13 cellular contexts compared by ENCODE assay signal in genomic region chr14:70856851-70857498, GRCh38. TPM values are rescaled to one million over a fixed set of nuclear protein-coding genes. Genes with fewer than 3 reads are reported as not detected.
A peak's percentile ranks its signal among the peaks of the same experiment; 100 is the strongest.
DNase-seq lines count a peak whose midpoint lies in the region; ATAC-seq and TF ChIP-seq lines count a peak whose summit lies in the region.
"Had no signal": no experiment of that assay in that cellular context is flagged by ENCODE, and none has a peak within 500 bp of the region (broad histone marks: within the 10 kb centered on the region; RNA-seq: fewer than 3 reads in every experiment).

No MANE protein-coding gene starts in this region.

- DNase-seq in AG04449 (ENCODE audit: low read depth, low spot score): peak; percentile 92
- DNase-seq in HCEC 1CT: peak; percentile 97
- peak; percentile 37 for DNase-seq in T1000 (lab: John Stamatoyannopoulos, UW)
- DNase-seq in fibroblast of the conjunctiva (ENCODE audit: low read depth): peak; percentile 4
- DNase-seq in CD14-positive monocyte (ENCODE audit: low spot score): no peak
- no peak for DNase-seq in aorta
- no peak for DNase-seq in NCI-H2227 treated with DMSO at 0.1 percent for 48 hours (lab: John Stamatoyannopoulos, UW)
- DNase-seq in activated CD8-positive, alpha-beta memory T cell treated with anti-CD3 and anti-CD28 coated beads, Interleukin-2, amount 50 U/mL, for 48 hours: no peak
- DNase-seq: activated CD8-positive, alpha-beta memory T cell treated with anti-CD3 and anti-CD28 coated beads, Interleukin-2, amount 50 U/mL, for 4 hours; left colon; NCI-H2107; SIG-M5 had no signal

- H3K9me3 Mint-ChIP-seq in CD14-positive monocyte: peaks cover 0 to 3% (median 0%) of the 10 kb centered on the region in 7 donors

- H3K36me3 ChIP-seq in aorta (ENCODE audit: control insufficient read depth in 1 of 2, insufficient read depth in 2 of 2, low read length in 1 of 2): no peaks in the 10 kb centered on the region

- TF ChIP-seq CTCF in AG04449 (IDR thresholded peaks at IDR 0.05; ENCODE audit: insufficient read depth, low read length, missing control alignments): no peak
- TF ChIP-seq CTCF in CD14-positive monocyte (IDR thresholded peaks at IDR 0.05): no peak

- H3K27ac ChIP-seq in aorta (ENCODE audit: low read depth in 1 of 2, low read length in 2 of 2): no peak overlapping the region

- H3K4me3 ChIP-seq in AG04449 (ENCODE audit: low read depth, low read length) (no peak overlapping the region), aorta (ENCODE audit: low read length in 2 of 2) (no peak overlapping the region)

- POLR2A ChIA-PET in AG04449 (lab: Yijun Ruan, JAX): interaction anchor here (0.8 kb wide), 1 partner anchor 50 kb away, joined by 3 read pairs; the partner anchor contains the start of gene PCNX1

- WGBS in aorta, 2 donors: 67% methylated on average over 2 of the region's 2 CpGs

- no peaks in the 10 kb centered on the region for H3K27me3 ChIP-seq in aorta (ENCODE audit: control insufficient read depth in 1 of 2, insufficient read depth in 2 of 2, low read length in 1 of 2)

- intact Hi-C loops in CD14-positive monocyte (cut with micrococcal nuclease): no loop called here
- intact Hi-C loops in aorta (cut with DNase I): no loop called here

- CTCF ChIA-PET in AG04449 (lab: Yijun Ruan, JAX): interaction anchor here (4.5 kb wide), 1 partner anchor 50 kb away, joined by 20 read pairs; the partner anchor contains the start of gene PCNX1

- no peak overlapping the region for H3K27ac Mint-ChIP-seq in CD14-positive monocyte
- H3K27ac Mint-ChIP-seq: progenitor cell of endocrine pancreas had no signal

- H3K9me3 ChIP-seq in aorta (ENCODE audit: control insufficient read depth, low read length): no peaks in the 10 kb centered on the region

- peaks cover 5% of the 10 kb centered on the region for H3K4me1 Mint-ChIP-seq in CD14-positive monocyte

- no peaks in the 10 kb centered on the region for H3K4me1 ChIP-seq in aorta (ENCODE audit: control insufficient read depth in 1 of 2, insufficient read depth in 2 of 2, low read length in 2 of 2)

- no peak for ATAC-seq in aorta (ENCODE audit: low FRiP score)
- ATAC-seq: left colon had no signal

- no peak overlapping the region for H3K4me3 Mint-ChIP-seq in CD14-positive monocyte

- no peaks in the 10 kb centered on the region for H3K27me3 Mint-ChIP-seq in CD14-positive monocyte (ENCODE audit: low read depth in 3 of 3)

- H3K36me3 Mint-ChIP-seq in CD14-positive monocyte: no peaks in the 10 kb centered on the region

RNA-seq across cellular contexts. Expression of gene MAP3K9, which starts 47.7 kb away (rescaled TPM):
- polyA plus RNA-seq in CD14-positive monocyte: not detected
- total RNA-seq in aorta: 1 to 10 TPM in 1 of 2 donors, under 1 TPM in 1; 0.84 to 1.5 TPM
- under 1 TPM; 0.20 to 0.63 TPM for polyA plus RNA-seq in aorta

RNA-seq across cellular contexts. Expression of gene PCNX1, which starts 50.3 kb away (rescaled TPM):
- polyA plus RNA-seq in CD14-positive monocyte: 1 to 10 TPM; 7.3 to 8.1 TPM
- 10 to 100 TPM; 72.8 to 96.4 TPM for total RNA-seq in aorta
- polyA plus RNA-seq in aorta: 1 to 10 TPM; 3.4 to 7.9 TPM

Comparison
In these comparisons a context has a peak if more than half of its experiments do, and no peak if none do; other contexts are left out.
1. DNase-seq: peak in AG04449 (single experiment), HCEC 1CT (single experiment), T1000 (single experiment) and fibroblast of the conjunctiva (single experiment); none in CD14-positive monocyte (single experiment), aorta (0 of 2), NCI-H2227 treated with DMSO at 0.1 percent for 48 hours (single experiment) and activated CD8-positive, alpha-beta memory T cell treated with anti-CD3 and anti-CD28 coated beads, Interleukin-2, amount 50 U/mL, for 48 hours (single experiment).